In the genomic region with DNA sequence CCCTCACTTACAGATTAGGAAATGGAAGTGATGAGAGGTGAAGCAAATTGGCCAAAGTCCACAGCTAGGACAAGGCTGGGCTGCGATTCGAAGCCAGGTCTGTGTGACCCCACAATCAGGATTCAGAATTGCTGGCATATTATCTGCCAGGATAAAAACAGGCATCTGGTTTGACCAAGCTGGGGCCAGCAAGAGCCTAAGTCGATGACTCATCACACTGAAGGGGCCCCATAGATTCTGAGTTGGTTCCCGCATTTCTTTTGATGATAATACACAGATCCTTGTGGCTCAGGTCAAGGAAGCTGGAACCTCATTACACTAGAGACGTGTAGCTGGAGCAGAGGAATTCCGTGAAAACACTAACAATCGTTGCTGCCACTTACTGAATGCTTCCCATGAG, we compare ENCODE assay signal across 19 cellular contexts. TPM values are rescaled to one million over a fixed set of nuclear protein-coding genes. Genes with fewer than 3 reads are reported as not detected.
"Had no signal": no experiment of that assay in that cellular context is flagged by ENCODE, and none has a peak within 500 bp of the region (broad histone marks: within the 10 kb centered on the region; RNA-seq: fewer than 3 reads in every experiment).

No MANE protein-coding gene starts in this region.

- H3K9me3 ChIP-seq: lower lobe of right lung, suprapubic skin had no signal

- DNase-seq: activated CD4-positive, alpha-beta T cell treated with anti-CD3 and anti-CD28 coated beads for 1 hour; activated CD4-positive, alpha-beta T cell treated with anti-CD3 and anti-CD28 coated beads, Interleukin-2, amount 50 U/mL, for 4 hours; activated naive CD4-positive, alpha-beta T cell treated with anti-CD3 and anti-CD28 coated beads, Interleukin-2, amount 10 ng/mL, durations not matched to agents 7 days and 5 days; activated T-cell treated with anti-CD3 and anti-CD28 coated beads for 4 hours; effector memory CD4-positive, alpha-beta T cell; foreskin melanocyte; head of caudate nucleus; left cardiac atrium; lower lobe of right lung; nucleus accumbens; small intestine; stimulated activated naive CD8-positive, alpha-beta T cell treated with anti-CD3 and anti-CD28 coated beads, Interleukin-15, Interleukin-2, amounts not matched to agents 100 U/mL and 50 U/mL, for 24 hours; trophoblast cell had no signal

- H3K36me3 Mint-ChIP-seq: activated naive CD4-positive, alpha-beta T cell treated with anti-CD3 and anti-CD28 coated beads, Interleukin-2, amount 10 ng/mL, durations not matched to agents 7 days and 5 days had no signal

- H3K27ac Mint-ChIP-seq: activated naive CD4-positive, alpha-beta T cell treated with anti-CD3 and anti-CD28 coated beads, Interleukin-2, amount 10 ng/mL, durations not matched to agents 7 days and 5 days; activated T-helper 2 cell treated with anti-CD3 and anti-CD28 coated beads, Interferon-gamma antibody, Interleukin-2, Interleukin-4, amounts not matched to agents 10 μg/mL and 5 μg/mL and 100 μg/mL, durations not matched to agents 14 hours and 24 hours and 36 hours; dendritic cell treated with granulocyte-macrophage colony-stimulating factor and Interleukin-4, amounts not matched to agents 40 ng/mL and 50 ng/mL, for 4 days; nephron had no signal

- H3K4me1 ChIP-seq: lower lobe of right lung, suprapubic skin had no signal

- H3K27ac ChIP-seq: lower lobe of right lung, suprapubic skin had no signal

- H3K4me3 ChIP-seq: lower lobe of right lung, suprapubic skin had no signal

- H3K9me3 Mint-ChIP-seq: activated naive CD4-positive, alpha-beta T cell treated with anti-CD3 and anti-CD28 coated beads, Interleukin-2, amount 10 ng/mL, durations not matched to agents 7 days and 5 days; activated T-helper 2 cell treated with anti-CD3 and anti-CD28 coated beads, Interferon-gamma antibody, Interleukin-2, Interleukin-4, amounts not matched to agents 10 μg/mL and 5 μg/mL and 100 μg/mL, durations not matched to agents 14 hours and 24 hours and 36 hours; dendritic cell treated with granulocyte-macrophage colony-stimulating factor and Interleukin-4, amounts not matched to agents 40 ng/mL and 50 ng/mL, for 4 days; nephron had no signal

- ATAC-seq: stimulated activated naive CD8-positive, alpha-beta T cell treated with anti-CD3 and anti-CD28 coated beads, Interleukin-15, Interleukin-2, amounts not matched to agents 100 U/mL and 50 U/mL, for 24 hours had no signal

- H3K36me3 ChIP-seq: lower lobe of right lung, suprapubic skin had no signal

- H3K4me1 Mint-ChIP-seq: activated naive CD4-positive, alpha-beta T cell treated with anti-CD3 and anti-CD28 coated beads, Interleukin-2, amount 10 ng/mL, durations not matched to agents 7 days and 5 days; nephron had no signal

- FAIRE-seq: astrocyte, bronchial epithelial cell, small intestine had no signal

- H3K4me3 Mint-ChIP-seq: activated naive CD4-positive, alpha-beta T cell treated with anti-CD3 and anti-CD28 coated beads, Interleukin-2, amount 10 ng/mL, durations not matched to agents 7 days and 5 days; dendritic cell treated with granulocyte-macrophage colony-stimulating factor and Interleukin-4, amounts not matched to agents 40 ng/mL and 50 ng/mL, for 4 days; nephron had no signal

RNA-seq across cellular contexts. Expression of a gene that starts 6.5 kb away (rescaled TPM):
- total RNA-seq: bronchial epithelial cell had no signal
